ENCODE assay signal across 15 cellular contexts in genomic region chr5:31786001-31786757, GRCh38.
DNase-seq lines count a peak whose midpoint lies in the region; ATAC-seq and TF ChIP-seq lines count a peak whose summit lies in the region.
"Had no signal": no experiment of that assay in that cellular context is flagged by ENCODE, and none has a peak within 500 bp of the region (broad histone marks: within the 10 kb centered on the region; RNA-seq: fewer than 3 reads in every experiment).

No MANE protein-coding gene starts in this region.

- H4K8ac ChIP-seq in trophoblast cell (ENCODE audit: low read depth, low read length), result no peak overlapping the region

- H3K36me3 ChIP-seq in right atrium auricular region (no peaks in the 10 kb centered on the region), left ventricle myocardium inferior (peaks cover 18% of the 10 kb centered on the region), trophoblast cell (ENCODE audit: control insufficient read depth in 1 of 2, insufficient read depth in 2 of 2, low read length in 2 of 2) (no peaks in the 10 kb centered on the region)

- no peaks in the 10 kb centered on the region for H3K79me1 ChIP-seq in trophoblast cell (ENCODE audit: low read length)

- H3K23ac ChIP-seq in trophoblast cell (ENCODE audit: low read length), result no peak overlapping the region

- no peaks in the 10 kb centered on the region for H3K27me3 ChIP-seq in right atrium auricular region
- no peaks in the 10 kb centered on the region for H3K27me3 ChIP-seq in left ventricle myocardium inferior (ENCODE audit: low read depth)
- H3K27me3 ChIP-seq in trophoblast cell (ENCODE audit: insufficient read depth, low read length), result no peaks in the 10 kb centered on the region
- H3K27me3 ChIP-seq: BLaER1 treated with 17β-estradiol and CSF1 and Interleukin-3, amounts not matched to agents 10 nM and 100 nM had no signal

- H3K4me3 ChIP-seq in right atrium auricular region (no peak overlapping the region), left ventricle myocardium inferior (no peak overlapping the region), trophoblast cell (ENCODE audit: low read depth, low read length) (no peak overlapping the region)
- H3K4me3 ChIP-seq: BLaER1 treated with 17β-estradiol and CSF1 and Interleukin-3, amounts not matched to agents 10 nM and 100 nM had no signal

- no peak overlapping the region for H3K4me2 ChIP-seq in trophoblast cell (ENCODE audit: low read length)
- H3K4me2 ChIP-seq: BLaER1 treated with 17β-estradiol and CSF1 and Interleukin-3, amounts not matched to agents 10 nM and 100 nM had no signal

- no peak overlapping the region for H4K91ac ChIP-seq in trophoblast cell (ENCODE audit: low read depth, low read length)

- H3K18ac ChIP-seq in trophoblast cell (ENCODE audit: low read length), result no peak overlapping the region

- no peak overlapping the region for H3K14ac ChIP-seq in trophoblast cell (ENCODE audit: low read length)

- ATAC-seq in Right ventricle myocardium superior (ENCODE audit: poor library complexity) (peak; percentile 76), sciatic nerve (peak; percentile 82), HG03045 (IDR thresholded peaks at IDR 0.05; ENCODE audit: unreplicated experiment) (no peak)

- no peak overlapping the region for H2BK120ac ChIP-seq in trophoblast cell (ENCODE audit: insufficient read depth, low read length, poor library complexity)

- no peaks in the 10 kb centered on the region for H3K9me3 ChIP-seq in right atrium auricular region
- peaks cover 6% of the 10 kb centered on the region for H3K9me3 ChIP-seq in left ventricle myocardium inferior (replicated peaks)
- H3K9me3 ChIP-seq in trophoblast cell (ENCODE audit: insufficient read depth, low read depth, low read length), result no peaks in the 10 kb centered on the region

- H3K4me1 ChIP-seq in right atrium auricular region (peaks cover 0 to 19% of the 10 kb centered on the region in 2 donors), left ventricle myocardium inferior (peaks cover 46% of the 10 kb centered on the region), trophoblast cell (ENCODE audit: control insufficient read depth in 1 of 2, insufficient read depth in 2 of 2, low read length in 2 of 2) (peaks cover 0 to 5% of the 10 kb centered on the region in 2 experiments)

- DNase-seq in Right ventricle myocardium superior (no peak), right atrium auricular region (ENCODE audit: low spot score) (no peak), left ventricle myocardium inferior (peak; percentile 29), sciatic nerve (ENCODE audit: low spot score) (no peak), trophoblast cell (no peak)
- DNase-seq in stimulated activated CD4-positive, alpha-beta T cell treated with anti-CD3 and anti-CD28 coated beads, Interleukin-2, amount 100 ng/mL, for 24 hours, result no peak
- DNase-seq: 8988T; ACHN; CD4-positive, CD25-positive, alpha-beta regulatory T cell; DMS53; GF-D8; HCEC 1CT had no signal

- no peak for TF ChIP-seq CTCF in right atrium auricular region (IDR thresholded peaks at IDR 0.05)
- no peak for TF ChIP-seq CTCF in left ventricle myocardium inferior (IDR thresholded peaks at IDR 0.05; ENCODE audit: borderline replicate concordance)

- no peak overlapping the region for H2AK5ac ChIP-seq in trophoblast cell (ENCODE audit: low read length)

- no peaks in the 10 kb centered on the region for H3K79me2 ChIP-seq in trophoblast cell (ENCODE audit: control insufficient read depth, insufficient read depth, low read length, poor library complexity)

- intact Hi-C loops in Right ventricle myocardium superior (cut with DNase I) (no loop called here), left ventricle myocardium inferior (cut with micrococcal nuclease) (no loop called here), sciatic nerve (cut with DNase I) (no loop called here)

- H3K9ac ChIP-seq in trophoblast cell (ENCODE audit: low read length), result no peak overlapping the region
- H3K9ac ChIP-seq: BLaER1 treated with 17β-estradiol and CSF1 and Interleukin-3, amounts not matched to agents 10 nM and 100 nM had no signal

- no peak overlapping the region for H2AFZ ChIP-seq in trophoblast cell (ENCODE audit: insufficient read depth, low read length, poor library complexity)

- H2BK5ac ChIP-seq in trophoblast cell (ENCODE audit: low read depth, low read length, poor library complexity), result no peak overlapping the region

- H3K4ac ChIP-seq in trophoblast cell (ENCODE audit: low read depth, low read length), result no peak overlapping the region

- no CpG with 5 or more reads among the region's 4 CpGs for WGBS in trophoblast cell (ENCODE audit: extremely low coverage, insufficient coverage, insufficient read length)

- no peak overlapping the region for H4K12ac ChIP-seq in trophoblast cell (ENCODE audit: low read depth, low read length)

- no peak overlapping the region for H2BK12ac ChIP-seq in trophoblast cell (ENCODE audit: low read length)

- H3K27ac ChIP-seq in right atrium auricular region (peak overlapping the region in 1 of 2 donors; percentile 6), left ventricle myocardium inferior (replicated peaks) (peak overlapping the region; percentile 71), trophoblast cell (ENCODE audit: low read depth, low read length) (no peak overlapping the region)
- H3K27ac ChIP-seq: BLaER1 treated with 17β-estradiol and CSF1 and Interleukin-3, amounts not matched to agents 10 nM and 100 nM; HL-60 had no signal
